Comparison of ENCODE assay signal across 16 cellular contexts in genomic region chr1:22790232-22791008, GRCh38.
DNase-seq lines count a peak whose midpoint lies in the region; ATAC-seq, FAIRE-seq and TF ChIP-seq lines count a peak whose summit lies in the region.
"Had no signal": no experiment of that assay in that cellular context is flagged by ENCODE, and none has a peak within 500 bp of the region (broad histone marks: within the 10 kb centered on the region; RNA-seq: fewer than 3 reads in every experiment).

No MANE protein-coding gene starts in this region.

- no peak overlapping the region for H3K27ac ChIP-seq in kidney (ENCODE audit: low read depth in 2 of 2, low read length in 2 of 2)
- H3K27ac ChIP-seq: PC-9 had no signal

- H3K4me3 ChIP-seq in kidney (ENCODE audit: low read length in 2 of 2): no peak overlapping the region
- H3K4me3 ChIP-seq: HAP-1, lung, PC-9 had no signal

- FAIRE-seq in kidney (lab: Jason Lieb, UNC): no peak

- TF ChIP-seq CTCF in kidney (IDR thresholded peaks at IDR 0.05; ENCODE audit: borderline replicate concordance, extremely low read depth, insufficient read depth): no peak

- peaks cover 0 to 6% of the 10 kb centered on the region in 2 donors for H3K4me1 ChIP-seq in kidney (ENCODE audit: control insufficient read depth in 1 of 2, insufficient read depth in 1 of 2, low read depth in 1 of 2, low read length in 2 of 2)

- intact Hi-C loops in left ventricle myocardium superior (cut with micrococcal nuclease): no loop called here
- intact Hi-C loops in kidney (cut with DNase I): no loop called here

- no peaks in the 10 kb centered on the region for H3K36me3 ChIP-seq in kidney (ENCODE audit: control insufficient read depth in 1 of 2, insufficient read depth in 2 of 2, low read length in 2 of 2)
- H3K36me3 ChIP-seq: HAP-1 had no signal

- H3K9me3 ChIP-seq in kidney (ENCODE audit: control insufficient read depth in 1 of 2, low read length in 2 of 2): no peaks in the 10 kb centered on the region
- H3K9me3 ChIP-seq: HAP-1 had no signal

- ATAC-seq in SK-N-SH treated with all-trans-retinoic acid at 6 μM for 48 hours (peak; percentile 14; the same call in 2 of the 3 replicates), left ventricle myocardium superior (peak; percentile 77)

- H3K9ac ChIP-seq in kidney (ENCODE audit: low read length in 2 of 2): no peak overlapping the region

- DNase-seq in NCI-H2081 (lab: John Stamatoyannopoulos, UW): peak; percentile 42 to 66
- DNase-seq in NCI-H2081 treated with DMSO at 0.1 percent for 48 hours (lab: John Stamatoyannopoulos, UW): no peak
- peak; percentile 66 for DNase-seq in left ventricle myocardium superior
- peak; percentile 29 for DNase-seq in renal cortical epithelial cell (ENCODE audit: low read depth)
- no peak for DNase-seq in T1000 (lab: John Stamatoyannopoulos, UW)
- no peak for DNase-seq in GF-D8 (lab: John Stamatoyannopoulos, UW)
- DNase-seq in kidney: no peak
- DNase-seq: 8988T; C1 segment of cervical spinal cord; effector CD8-positive, alpha-beta T cell; MV-4-11; nucleus accumbens had no signal

TF ChIP-seq in SK-N-SH treated with all-trans-retinoic acid at 6 μM for 48 hours, 23 proteins besides CTCF, POLR2A, EP300 and RAD21:
- TF ChIP-seq POU6F1 (CRISPR knock-in tag; IDR thresholded peaks at IDR 0.05; ENCODE audit: borderline replicate concordance, low read depth) (no peak), TCF4 (CRISPR knock-in tag; IDR thresholded peaks at IDR 0.05; ENCODE audit: borderline replicate concordance) (peak; percentile 81), TSHZ2 (CRISPR knock-in tag; IDR thresholded peaks at IDR 0.05) (peak; percentile 63; the same call in 1 of the 2 replicates), ISL1 (CRISPR knock-in tag; IDR thresholded peaks at IDR 0.05) (no peak), PATZ1 (CRISPR knock-in tag; IDR thresholded peaks at IDR 0.05; ENCODE audit: borderline replicate concordance) (no peak), ZNF70 (CRISPR knock-in tag; IDR thresholded peaks at IDR 0.05) (peak; percentile 67; the same call in 1 of the 2 replicates)

Comparison
In these comparisons a context has a peak if more than half of its experiments do, and no peak if none do; other contexts are left out.
1. DNase-seq: peak in NCI-H2081 (2 of 2), left ventricle myocardium superior (single experiment) and renal cortical epithelial cell (single experiment); none in NCI-H2081 treated with DMSO at 0.1 percent for 48 hours (single experiment), T1000 (single experiment), GF-D8 (single experiment) and kidney (single experiment).